1 cellular context compared by ENCODE assay signal in the genomic region with DNA sequence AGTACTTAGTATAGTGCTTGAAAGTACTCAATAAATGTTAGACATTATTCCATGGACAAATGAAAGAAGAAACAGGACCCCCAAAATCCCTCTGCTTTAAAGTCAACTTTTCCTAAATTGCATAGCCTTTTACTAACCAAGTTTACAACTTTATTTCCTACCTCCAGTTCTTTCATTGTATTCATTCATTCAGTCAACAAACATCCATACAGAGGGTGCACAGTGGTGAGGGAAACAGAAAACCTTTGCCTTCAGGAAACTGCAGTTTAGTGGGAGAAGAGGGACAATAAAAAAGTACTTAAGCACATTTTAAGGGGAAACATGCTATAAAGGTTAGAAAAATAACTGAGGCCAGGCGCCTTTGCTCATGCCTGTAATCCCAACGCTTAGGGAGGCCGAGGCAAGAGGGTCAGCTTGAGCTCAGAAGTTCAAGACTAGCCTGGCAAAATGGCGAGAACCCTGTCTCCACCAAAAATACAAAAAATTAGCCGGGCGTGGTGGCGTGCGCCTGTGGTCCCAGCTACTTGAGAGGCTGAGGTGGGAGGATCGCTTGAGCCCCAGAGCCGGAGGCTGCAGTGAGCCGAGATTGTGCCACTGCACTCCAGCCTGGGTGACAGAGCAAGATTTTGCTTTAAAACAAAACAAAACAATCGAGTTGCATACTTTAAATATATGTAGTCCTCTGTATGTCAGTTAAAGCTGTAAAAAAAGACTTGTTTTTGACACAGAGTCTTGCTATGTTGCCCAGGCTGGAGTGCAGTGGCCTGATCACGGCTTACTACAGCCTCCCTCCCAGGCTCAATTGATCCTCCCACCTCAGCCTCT.
TF ChIP-seq lines count a peak whose summit lies in the region.

No MANE protein-coding gene starts in this region.

TF ChIP-seq in endothelial cell of umbilical vein, 7 proteins besides CTCF, POLR2A, EP300 and RAD21 (continued from another document):
- TF ChIP-seq MAX (IDR thresholded peaks at IDR 0.05; ENCODE audit: insufficient read depth, insufficient read length) = no peak
- TF ChIP-seq GATA2 (IDR thresholded peaks at IDR 0.05; ENCODE audit: insufficient read depth, insufficient read length, low read depth, low read length) = no peak
- TF ChIP-seq JUN (IDR thresholded peaks at IDR 0.05; ENCODE audit: borderline replicate concordance, insufficient read depth, insufficient read length, low read depth) = no peak
